Comparison of ENCODE assay signal across 14 cellular contexts in genomic region chr17:52027620-52028019, GRCh38.
A peak's percentile ranks its signal among the peaks of the same experiment; 100 is the strongest.
DNase-seq lines count a peak whose midpoint lies in the region; ATAC-seq, FAIRE-seq and TF ChIP-seq lines count a peak whose summit lies in the region.
"Had no signal": no experiment of that assay in that cellular context is flagged by ENCODE, and none has a peak within 500 bp of the region (broad histone marks: within the 10 kb centered on the region; RNA-seq: fewer than 3 reads in every experiment).

No MANE protein-coding gene starts in this region.

- H3K4ac ChIP-seq in mesenchymal stem cell (ENCODE audit: low read depth in 1 of 2, low read length in 2 of 2) = no peak overlapping the region

- H3K79me1 ChIP-seq in mesenchymal stem cell (replicated peaks; ENCODE audit: low read length, poor library complexity, severe bottlenecking) = no peaks in the 10 kb centered on the region

- dilution Hi-C loops in mammary epithelial cell (cut with HindIII; ENCODE audit: low sequenced_read_pairs) = no loop called here

- no peaks in the 10 kb centered on the region for H3K9me3 ChIP-seq in mammary epithelial cell (replicated peaks; ENCODE audit: insufficient read depth, low read length)
- H3K9me3 ChIP-seq in mesenchymal stem cell (ENCODE audit: control insufficient read depth, low read length) = no peaks in the 10 kb centered on the region
- no peaks in the 10 kb centered on the region for H3K9me3 ChIP-seq in A673 (ENCODE audit: low read depth, low read length, poor library complexity, severe bottlenecking)
- H3K9me3 ChIP-seq: HAP-1 had no signal

- no peak overlapping the region for H2BK5ac ChIP-seq in mesenchymal stem cell (ENCODE audit: low read depth, low read length, poor library complexity, severe bottlenecking)

- H3K79me2 ChIP-seq in mammary epithelial cell (ENCODE audit: insufficient read depth, low read length) = no peaks in the 10 kb centered on the region

- H2BK15ac ChIP-seq in mesenchymal stem cell (ENCODE audit: low read depth, poor library complexity, severe bottlenecking) = no peak overlapping the region

- ATAC-seq in GM21737 (IDR thresholded peaks at IDR 0.05; ENCODE audit: unreplicated experiment) = no peak
- no peak for ATAC-seq in activated CD4-positive, CD25-positive, alpha-beta regulatory T cell treated with anti-CD3 and anti-CD28 coated beads, Interleukin-2, amount 50 U/mL, for 24 hours

- H3K4me3 ChIP-seq in mammary epithelial cell (replicated peaks in 1 of 3; ENCODE audit: insufficient read depth in 1 of 3, low read depth in 2 of 3, low read length in 3 of 3) = peak overlapping the region in 1 of 3 experiments; percentile 16
- H3K4me3 ChIP-seq in mesenchymal stem cell (ENCODE audit: insufficient read depth in 1 of 2, low read depth in 1 of 2, low read length in 2 of 2) = peak overlapping the region in 1 of 2 experiments; percentile 21
- no peak overlapping the region for H3K4me3 ChIP-seq in A673 (ENCODE audit: low read depth, low read length, poor library complexity, severe bottlenecking)
- H3K4me3 ChIP-seq: HAP-1 had no signal

- in situ Hi-C loops in mammary epithelial cell (cut with MboI; ENCODE audit: low sequenced_read_pairs in 2 of 2) = no loop called here

- intact Hi-C loops in mammary epithelial cell (cut with micrococcal nuclease) = no loop called here
- intact Hi-C loops in A673 (cut with micrococcal nuclease; ENCODE audit: unreplicated experiment) = no loop called here

- CTCF ChIA-PET in mammary epithelial cell (lab: Charles Lee; ENCODE audit: low non-redundant PET) = interaction anchor here (1.0 kb wide), 1 partner anchor 263 kb away, joined by 3 read pairs; no protein-coding TSS in a partner anchor
- CTCF ChIA-PET in A673 (lab: Charles Lee) = no interaction called here

- H3K9ac ChIP-seq in mammary epithelial cell (ENCODE audit: insufficient read depth, low read length) = no peak overlapping the region
- H3K9ac ChIP-seq in mesenchymal stem cell (ENCODE audit: low read length) = no peak overlapping the region

- BruUV-seq in mammary epithelial cell (replicated peaks; lab: Mats Ljungman, UMichigan) = TSS peak; percentile 84
- BruUV-seq in A673 (replicated peaks; lab: Mats Ljungman, UMichigan) = no TSS peak

- FAIRE-seq in HTR-8/SVneo (lab: Jason Lieb, UNC) = no peak

- TF ChIP-seq CTCF in mammary epithelial cell (conservative IDR thresholded peaks at IDR 0.05 in 1 of 2, IDR thresholded peaks at IDR 0.05 in 1 of 2; ENCODE audit: extremely low read depth in 1 of 2, insufficient read depth in 1 of 2, low read depth in 1 of 2, low read length in 2 of 2) = no peak
- TF ChIP-seq CTCF in A673 (conservative IDR thresholded peaks at IDR 0.05; ENCODE audit: low read depth, low read length) = no peak

- H3K27ac ChIP-seq in mammary epithelial cell (ENCODE audit: insufficient read depth, low read depth, low read length) = peak overlapping the region; percentile 79
- H3K27ac ChIP-seq in mesenchymal stem cell (ENCODE audit: low read length, poor library complexity, severe bottlenecking) = peak overlapping the region; percentile 47
- H3K27ac ChIP-seq in A673 (ENCODE audit: low read depth, low read length, poor library complexity, severe bottlenecking) = no peak overlapping the region

- H3K36me3 ChIP-seq in mammary epithelial cell (ENCODE audit: insufficient read depth, low read length) (no peaks in the 10 kb centered on the region), mesenchymal stem cell (ENCODE audit: control insufficient read depth in 1 of 2, insufficient read depth in 2 of 2, low read depth in 1 of 2, low read length in 2 of 2) (no peaks in the 10 kb centered on the region), A673 (ENCODE audit: insufficient read depth, low read length, poor library complexity, severe bottlenecking) (no peaks in the 10 kb centered on the region)
- H3K36me3 ChIP-seq: HAP-1 had no signal

- H2BK12ac ChIP-seq in mesenchymal stem cell (ENCODE audit: low read length in 2 of 2) = no peak overlapping the region

- no peak overlapping the region for H2AFZ ChIP-seq in mammary epithelial cell (ENCODE audit: low read depth, low read length)
- H2AFZ ChIP-seq in mesenchymal stem cell (ENCODE audit: low read depth, low read length) = no peak overlapping the region

- H3K18ac ChIP-seq in mesenchymal stem cell (ENCODE audit: low read depth in 1 of 2, low read length in 2 of 2) = no peak overlapping the region

- H4K20me1 ChIP-seq in mammary epithelial cell (ENCODE audit: insufficient read depth, low read length) = no peaks in the 10 kb centered on the region

- H3K27me3 ChIP-seq in mammary epithelial cell (ENCODE audit: insufficient read depth, low read length) = no peaks in the 10 kb centered on the region
- no peaks in the 10 kb centered on the region for H3K27me3 ChIP-seq in mesenchymal stem cell (ENCODE audit: control insufficient read depth in 1 of 2, insufficient read depth in 1 of 2, low read length in 2 of 2)
- no peaks in the 10 kb centered on the region for H3K27me3 ChIP-seq in A673 (replicated peaks; ENCODE audit: insufficient read depth, low read depth, low read length, poor library complexity)

- no peak overlapping the region for H2AK5ac ChIP-seq in mesenchymal stem cell (ENCODE audit: low read length, severe bottlenecking)

- no peak overlapping the region for H4K8ac ChIP-seq in mesenchymal stem cell (ENCODE audit: low read length)

- H3K4me1 ChIP-seq in mammary epithelial cell (ENCODE audit: insufficient read depth, low read length) = peaks cover 24% of the 10 kb centered on the region
- H3K4me1 ChIP-seq in mesenchymal stem cell (ENCODE audit: control insufficient read depth, insufficient read depth, low read depth, low read length) = peaks cover 2% of the 10 kb centered on the region
- H3K4me1 ChIP-seq in A673 (ENCODE audit: insufficient read depth, low read length, poor library complexity, severe bottlenecking) = no peaks in the 10 kb centered on the region
- H3K4me1 ChIP-seq: HAP-1 had no signal

- H3K14ac ChIP-seq in mesenchymal stem cell (ENCODE audit: low read length in 2 of 2) = no peak overlapping the region

- no peak overlapping the region for H3K23ac ChIP-seq in mesenchymal stem cell (ENCODE audit: low read length in 2 of 2)

- H3K4me2 ChIP-seq in mammary epithelial cell (ENCODE audit: insufficient read depth, low read depth, low read length) = peak overlapping the region; percentile 66
- H3K4me2 ChIP-seq in mesenchymal stem cell (ENCODE audit: low read length, poor library complexity, severe bottlenecking) = peak overlapping the region; percentile 35

- DNase-seq in AG08395 (ENCODE audit: low spot score) (peak; percentile 55), HTR-8/SVneo (ENCODE audit: insufficient read length, low spot score) (peak; percentile 35), mammary epithelial cell (peak; percentile 73), mesenchymal stem cell (peak; percentile 55), A673 (ENCODE audit: low spot score) (no peak), globus pallidus (ENCODE audit: low spot score) (no peak)
- DNase-seq: activated CD4-positive, alpha-beta memory T cell treated with anti-CD3 and anti-CD28 coated beads, Interleukin-2, amount 10 ng/mL, durations not matched to agents 7 days and 5 days; activated gamma-delta T cell treated with Interleukin-2 at 50 U/mL for 16 hours; central memory CD4-positive, alpha-beta T cell; DMS79 treated with DMSO at 0.1 percent for 48 hours; NCI-H345 had no signal

- H4K91ac ChIP-seq in mesenchymal stem cell (ENCODE audit: low read length) = no peak overlapping the region

- no peak overlapping the region for H2BK120ac ChIP-seq in mesenchymal stem cell (ENCODE audit: low read depth, low read length)

- POLR2A ChIA-PET in A673 (lab: Charles Lee; ENCODE audit: low non-redundant PET) = no interaction called here

Comparison
In these comparisons a context has a peak if more than half of its experiments do, and no peak if none do; other contexts are left out.
1. DNase-seq: peak in AG08395 (single experiment), HTR-8/SVneo (single experiment), mammary epithelial cell (single experiment) and mesenchymal stem cell (single experiment); none in A673 (single experiment) and globus pallidus (single experiment).